In the genomic region with DNA sequence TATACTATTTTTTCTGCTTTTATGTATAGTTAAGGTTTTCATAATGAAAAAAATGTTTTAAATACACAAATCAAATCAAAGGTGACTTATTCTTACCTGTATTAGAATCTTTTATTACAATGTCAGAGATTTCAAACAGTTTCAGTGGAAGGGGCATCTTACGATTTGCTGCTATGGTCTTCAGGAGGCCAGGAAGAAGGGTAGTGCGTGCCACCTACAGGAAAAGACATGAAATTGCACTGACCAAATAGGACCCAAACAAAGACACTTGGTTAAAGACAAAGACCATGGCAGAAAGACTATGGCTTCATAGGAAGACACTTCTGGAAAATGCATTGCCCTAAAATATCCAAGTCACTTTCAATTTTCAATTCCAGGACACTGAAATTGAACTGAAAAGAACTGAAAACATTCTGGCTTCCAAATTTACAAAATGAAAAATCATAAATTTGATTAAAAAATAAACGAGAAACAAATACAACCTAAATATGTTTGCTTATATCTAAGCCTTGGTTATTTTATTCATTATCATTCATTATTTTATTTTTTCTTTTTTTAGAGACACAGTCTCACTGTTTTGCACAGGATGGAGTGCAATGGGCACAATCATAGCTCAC, we compare ENCODE assay signal across 8 cellular contexts.
DNase-seq lines count a peak whose midpoint lies in the region; ATAC-seq and TF ChIP-seq lines count a peak whose summit lies in the region.

No MANE protein-coding gene starts in this region.

- H3K4me1 Mint-ChIP-seq in T-helper 2 cell treated with Interferon-gamma antibody and Interleukin-4, amounts not matched to agents 5 μg/mL and 100 μg/mL, for 36 hours (ENCODE audit: low read depth): no peaks in the 10 kb centered on the region

- H3K27me3 Mint-ChIP-seq in T-helper 2 cell treated with Interferon-gamma antibody and Interleukin-4, amounts not matched to agents 5 μg/mL and 100 μg/mL, for 36 hours (ENCODE audit: low read depth): no peaks in the 10 kb centered on the region

- in situ Hi-C loops in astrocyte of the cerebellum (cut with HindIII; ENCODE audit: low sequenced_read_pairs): loop anchor here (25.0 kb wide), 2 partner anchors 302 to 577 kb away; a partner anchor contains a TSS

- no peaks in the 10 kb centered on the region for H3K9me3 ChIP-seq in tibial artery

- peak; percentile 99 for ATAC-seq in GM19351 (IDR thresholded peaks at IDR 0.05; ENCODE audit: unreplicated experiment)
- peak; percentile 96 for ATAC-seq in HG03159 (IDR thresholded peaks at IDR 0.05; ENCODE audit: unreplicated experiment)

- H3K27me3 ChIP-seq in tibial artery: no peaks in the 10 kb centered on the region

- H3K4me3 ChIP-seq in astrocyte of the cerebellum (ENCODE audit: low read depth, low read length) (no peak overlapping the region), tibial artery (no peak overlapping the region)

- TF ChIP-seq CTCF in astrocyte of the cerebellum (IDR thresholded peaks at IDR 0.05; ENCODE audit: low read depth, low read length, missing control alignments) (peak; percentile 85), tibial artery (IDR thresholded peaks at IDR 0.05) (peak; percentile 54 to 55)

- DNase-seq in DMS114 treated with DMSO at 0.1 percent for 48 hours (lab: John Stamatoyannopoulos, UW; ENCODE audit: unreplicated experiment) (peak; percentile 67), NCI-H2227 treated with DMSO at 0.1 percent for 48 hours (lab: John Stamatoyannopoulos, UW) (peak; percentile 81), astrocyte of the cerebellum (ENCODE audit: low read depth) (peak; percentile 57), inferior parietal cortex (ENCODE audit: extremely low spot score) (peak; percentile 68), tibial artery (no peak)
- DNase-seq in T-helper 2 cell treated with Interferon-gamma antibody and Interleukin-4, amounts not matched to agents 5 μg/mL and 100 μg/mL, for 36 hours (ENCODE audit: low spot score): no peak

- H3K36me3 Mint-ChIP-seq in T-helper 2 cell treated with Interferon-gamma antibody and Interleukin-4, amounts not matched to agents 5 μg/mL and 100 μg/mL, for 36 hours (ENCODE audit: low read depth): peaks cover 28% of the 10 kb centered on the region

- no peak overlapping the region for H3K4me3 Mint-ChIP-seq in T-helper 2 cell treated with Interferon-gamma antibody and Interleukin-4, amounts not matched to agents 5 μg/mL and 100 μg/mL, for 36 hours

- H3K36me3 ChIP-seq in tibial artery: peaks cover 22 to 53% (median 27%) of the 10 kb centered on the region in 3 donors

- H3K27ac Mint-ChIP-seq in T-helper 2 cell treated with Interferon-gamma antibody and Interleukin-4, amounts not matched to agents 5 μg/mL and 100 μg/mL, for 36 hours: no peak overlapping the region

- no peak overlapping the region for H3K27ac ChIP-seq in tibial artery

- H3K4me1 ChIP-seq in tibial artery: peaks cover 0 to 11% (median 5%) of the 10 kb centered on the region in 4 donors

- intact Hi-C loops in tibial artery (cut with DNase I; ENCODE audit: low total_unique reads): loop anchor here (10.0 kb wide), 1 partner anchor 559 kb away; no protein-coding TSS in a partner anchor

- no peaks in the 10 kb centered on the region for H3K9me3 Mint-ChIP-seq in T-helper 2 cell treated with Interferon-gamma antibody and Interleukin-4, amounts not matched to agents 5 μg/mL and 100 μg/mL, for 36 hours

Comparison
In these comparisons a context has a peak if more than half of its experiments do, and no peak if none do; other contexts are left out.
1. DNase-seq: peak in DMS114 treated with DMSO at 0.1 percent for 48 hours (single experiment), NCI-H2227 treated with DMSO at 0.1 percent for 48 hours (single experiment), astrocyte of the cerebellum (single experiment) and inferior parietal cortex (single experiment); none in tibial artery (0 of 2) and T-helper 2 cell treated with Interferon-gamma antibody and Interleukin-4, amounts not matched to agents 5 μg/mL and 100 μg/mL, for 36 hours (single experiment).